Comparison of ENCODE assay signal across 1 cellular context in the genomic region with DNA sequence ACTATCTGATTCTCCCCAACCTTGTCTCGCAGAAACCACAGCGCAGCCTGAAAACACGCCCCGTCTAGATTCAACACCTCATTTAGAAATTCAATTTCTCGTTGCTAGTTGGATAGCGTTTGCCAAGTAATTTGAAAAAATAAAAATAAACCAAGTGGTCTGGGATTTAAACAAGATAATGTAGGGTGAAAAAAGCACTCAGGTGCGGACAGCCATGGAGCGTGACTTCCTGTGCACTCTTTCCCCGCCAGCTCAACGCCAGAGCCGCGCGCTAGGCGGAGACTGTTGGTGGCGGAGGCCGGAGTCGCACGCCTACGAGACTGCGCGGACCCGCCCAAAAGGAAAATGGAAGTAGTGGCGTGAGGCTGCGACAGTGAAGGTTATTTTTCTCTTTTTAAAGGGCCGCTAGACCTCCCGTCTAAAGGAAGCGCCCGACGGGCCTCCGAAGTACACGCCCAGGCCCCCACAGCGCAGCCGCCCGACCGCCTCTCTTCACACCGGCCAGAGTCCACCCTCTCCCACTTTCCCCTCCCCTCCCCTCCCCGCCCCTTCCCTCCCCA.
TF ChIP-seq lines count a peak whose summit lies in the region.

No MANE protein-coding gene starts in this region.

TF ChIP-seq in WTC11, 78 proteins besides CTCF, POLR2A, EP300 and RAD21 (continued from another document):
- TF ChIP-seq, protein P1, sequence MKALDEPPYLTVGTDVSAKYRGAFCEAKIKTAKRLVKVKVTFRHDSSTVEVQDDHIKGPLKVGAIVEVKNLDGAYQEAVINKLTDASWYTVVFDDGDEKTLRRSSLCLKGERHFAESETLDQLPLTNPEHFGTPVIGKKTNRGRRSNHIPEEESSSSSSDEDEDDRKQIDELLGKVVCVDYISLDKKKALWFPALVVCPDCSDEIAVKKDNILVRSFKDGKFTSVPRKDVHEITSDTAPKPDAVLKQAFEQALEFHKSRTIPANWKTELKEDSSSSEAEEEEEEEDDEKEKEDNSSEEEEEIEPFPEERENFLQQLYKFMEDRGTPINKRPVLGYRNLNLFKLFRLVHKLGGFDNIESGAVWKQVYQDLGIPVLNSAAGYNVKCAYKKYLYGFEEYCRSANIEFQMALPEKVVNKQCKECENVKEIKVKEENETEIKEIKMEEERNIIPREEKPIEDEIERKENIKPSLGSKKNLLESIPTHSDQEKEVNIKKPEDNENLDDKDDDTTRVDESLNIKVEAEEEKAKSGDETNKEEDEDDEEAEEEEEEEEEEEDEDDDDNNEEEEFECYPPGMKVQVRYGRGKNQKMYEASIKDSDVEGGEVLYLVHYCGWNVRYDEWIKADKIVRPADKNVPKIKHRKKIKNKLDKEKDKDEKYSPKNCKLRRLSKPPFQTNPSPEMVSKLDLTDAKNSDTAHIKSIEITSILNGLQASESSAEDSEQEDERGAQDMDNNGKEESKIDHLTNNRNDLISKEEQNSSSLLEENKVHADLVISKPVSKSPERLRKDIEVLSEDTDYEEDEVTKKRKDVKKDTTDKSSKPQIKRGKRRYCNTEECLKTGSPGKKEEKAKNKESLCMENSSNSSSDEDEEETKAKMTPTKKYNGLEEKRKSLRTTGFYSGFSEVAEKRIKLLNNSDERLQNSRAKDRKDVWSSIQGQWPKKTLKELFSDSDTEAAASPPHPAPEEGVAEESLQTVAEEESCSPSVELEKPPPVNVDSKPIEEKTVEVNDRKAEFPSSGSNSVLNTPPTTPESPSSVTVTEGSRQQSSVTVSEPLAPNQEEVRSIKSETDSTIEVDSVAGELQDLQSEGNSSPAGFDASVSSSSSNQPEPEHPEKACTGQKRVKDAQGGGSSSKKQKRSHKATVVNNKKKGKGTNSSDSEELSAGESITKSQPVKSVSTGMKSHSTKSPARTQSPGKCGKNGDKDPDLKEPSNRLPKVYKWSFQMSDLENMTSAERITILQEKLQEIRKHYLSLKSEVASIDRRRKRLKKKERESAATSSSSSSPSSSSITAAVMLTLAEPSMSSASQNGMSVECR (CRISPR knock-in tag; IDR thresholded peaks at IDR 0.05; ENCODE audit: borderline replicate concordance): 0 out of 2 replicates have a peak, but pooled peaks have one; percentile 59
- 0 out of 2 replicates have a peak, but pooled peaks have one; percentile 27 for TF ChIP-seq MYBL2 (CRISPR knock-in tag; IDR thresholded peaks at IDR 0.05)
